10 cellular contexts compared by ENCODE assay signal in genomic region chr10:4240641-4241197, GRCh38.
DNase-seq lines count a peak whose midpoint lies in the region; ATAC-seq and TF ChIP-seq lines count a peak whose summit lies in the region.
"Had no signal": no experiment of that assay in that cellular context is flagged by ENCODE, and none has a peak within 500 bp of the region (broad histone marks: within the 10 kb centered on the region; RNA-seq: fewer than 3 reads in every experiment).

No MANE protein-coding gene starts in this region.

- H3K27me3 Mint-ChIP-seq in activated CD4-positive, alpha-beta memory T cell treated with anti-CD3 and anti-CD28 coated beads, Interleukin-2, amount 10 ng/mL, durations not matched to agents 7 days and 5 days = no peaks in the 10 kb centered on the region

- no peaks in the 10 kb centered on the region for H3K27me3 ChIP-seq in thyroid gland

- H3K36me3 ChIP-seq in thyroid gland = no peaks in the 10 kb centered on the region

- intact Hi-C loops in thyroid gland (cut with DNase I) = no loop called here

- H3K9me3 Mint-ChIP-seq in activated CD4-positive, alpha-beta memory T cell treated with anti-CD3 and anti-CD28 coated beads, Interleukin-2, amount 10 ng/mL, durations not matched to agents 7 days and 5 days = peaks cover 14% of the 10 kb centered on the region

- peaks cover 0 to 14% of the 10 kb centered on the region in 2 donors for H3K4me1 ChIP-seq in thyroid gland

- no peak for TF ChIP-seq POLR2A in thyroid gland (IDR thresholded peaks at IDR 0.05)

- H3K4me1 Mint-ChIP-seq in activated CD4-positive, alpha-beta memory T cell treated with anti-CD3 and anti-CD28 coated beads, Interleukin-2, amount 10 ng/mL, durations not matched to agents 7 days and 5 days = peaks cover 27% of the 10 kb centered on the region

- H3K4me3 ChIP-seq in coronary artery (peak overlapping the region; percentile 63), thyroid gland (replicated peaks in 1 of 3) (no peak overlapping the region)

- no peak overlapping the region for H3K27ac Mint-ChIP-seq in activated CD4-positive, alpha-beta memory T cell treated with anti-CD3 and anti-CD28 coated beads, Interleukin-2, amount 10 ng/mL, durations not matched to agents 7 days and 5 days
- H3K27ac Mint-ChIP-seq: activated T-helper 1 cell treated with anti-CD3 and anti-CD28 coated beads, Interleukin-12 subunit alpha, Interleukin-12 subunit beta, Interleukin-2, Interleukin-4 antibody, amounts not matched to agents 30 ng/mL and 10 ng/mL and 1 ng/mL, durations not matched to agents 14 hours and 24 hours and 36 hours; naive thymus-derived CD4-positive, alpha-beta T cell had no signal

- ATAC-seq in HG02885 (IDR thresholded peaks at IDR 0.05; ENCODE audit: poor library complexity, unreplicated experiment) = no peak
- ATAC-seq: naive thymus-derived CD4-positive, alpha-beta T cell had no signal

- CTCF ChIA-PET in activated CD4-positive, alpha-beta memory T cell treated with anti-CD3 and anti-CD28 coated beads, Interleukin-2, amount 10 ng/mL, durations not matched to agents 7 days and 5 days (lab: Charles Lee) = no interaction called here

- H3K36me3 Mint-ChIP-seq in activated CD4-positive, alpha-beta memory T cell treated with anti-CD3 and anti-CD28 coated beads, Interleukin-2, amount 10 ng/mL, durations not matched to agents 7 days and 5 days (ENCODE audit: low read depth) = peaks cover 8% of the 10 kb centered on the region

- H3K4me3 Mint-ChIP-seq in activated CD4-positive, alpha-beta memory T cell treated with anti-CD3 and anti-CD28 coated beads, Interleukin-2, amount 10 ng/mL, durations not matched to agents 7 days and 5 days = no peak overlapping the region
- H3K4me3 Mint-ChIP-seq: activated T-helper 1 cell treated with anti-CD3 and anti-CD28 coated beads, Interleukin-12 subunit alpha, Interleukin-12 subunit beta, Interleukin-2, Interleukin-4 antibody, amounts not matched to agents 30 ng/mL and 10 ng/mL and 1 ng/mL, durations not matched to agents 14 hours and 24 hours and 36 hours; naive thymus-derived CD4-positive, alpha-beta T cell had no signal

- POLR2A ChIA-PET in activated CD4-positive, alpha-beta memory T cell treated with anti-CD3 and anti-CD28 coated beads, Interleukin-2, amount 10 ng/mL, durations not matched to agents 7 days and 5 days (lab: Charles Lee) = interaction anchor here (0.5 kb wide), 1 partner anchor 909 kb away, joined by 3 read pairs; no protein-coding TSS in a partner anchor

- peak; percentile 71 for DNase-seq in LHCN-M2 (ENCODE audit: low read depth)
- DNase-seq in coronary artery (ENCODE audit: low spot score) = no peak
- DNase-seq in lung microvascular endothelial cell (ENCODE audit: low read depth in 2 of 2) = peak; percentile 65 to 95
- DNase-seq in thyroid gland = no peak
- no peak for DNase-seq in COR-L47 (lab: John Stamatoyannopoulos, UW)
- DNase-seq in activated CD4-positive, alpha-beta memory T cell treated with anti-CD3 and anti-CD28 coated beads, Interleukin-2, amount 10 ng/mL, durations not matched to agents 7 days and 5 days = no peak
- no peak for DNase-seq in GM20000 (ENCODE audit: low spot score)
- DNase-seq: naive thymus-derived CD4-positive, alpha-beta T cell had no signal

- peak overlapping the region; percentile 89 to 92 for H3K27ac ChIP-seq in coronary artery
- H3K27ac ChIP-seq in thyroid gland = peak overlapping the region in 2 of 3 donors; percentile 66 to 72

- TF ChIP-seq CTCF in coronary artery (IDR thresholded peaks at IDR 0.05) (no peak), thyroid gland (IDR thresholded peaks at IDR 0.05) (no peak), GM20000 (IDR thresholded peaks at IDR 0.05; ENCODE audit: extremely low read depth, missing control alignments) (no peak)

- H3K9me3 ChIP-seq in thyroid gland = no peaks in the 10 kb centered on the region

- WGBS in thyroid gland, 2 donors = 90% methylated on average over 6 of the region's 6 CpGs

Comparison
In these comparisons a context has a peak if more than half of its experiments do, and no peak if none do; other contexts are left out.
1. DNase-seq: peak in LHCN-M2 (single experiment) and lung microvascular endothelial cell (2 of 2); none in coronary artery (single experiment), thyroid gland (0 of 2), COR-L47 (single experiment), activated CD4-positive, alpha-beta memory T cell treated with anti-CD3 and anti-CD28 coated beads, Interleukin-2, amount 10 ng/mL, durations not matched to agents 7 days and 5 days (single experiment) and GM20000 (single experiment).